Comparison of ENCODE assay signal across 9 cellular contexts in genomic region chr3:73623996-73624362, GRCh38. TPM values are rescaled to one million over a fixed set of nuclear protein-coding genes. Genes with fewer than 3 reads are reported as not detected.
A peak's percentile ranks its signal among the peaks of the same experiment; 100 is the strongest.
DNase-seq lines count a peak whose midpoint lies in the region; ATAC-seq and TF ChIP-seq lines count a peak whose summit lies in the region.
"Had no signal": no experiment of that assay in that cellular context is flagged by ENCODE, and none has a peak within 500 bp of the region (broad histone marks: within the 10 kb centered on the region; RNA-seq: fewer than 3 reads in every experiment).

No MANE protein-coding gene starts in this region.

- H3K27me3 Mint-ChIP-seq in progenitor cell of endocrine pancreas = peaks cover 23% of the 10 kb centered on the region

- TF ChIP-seq CTCF in progenitor cell of endocrine pancreas (IDR thresholded peaks at IDR 0.05; ENCODE audit: unreplicated experiment) = peak; percentile 30

- no peaks in the 10 kb centered on the region for H3K9me3 Mint-ChIP-seq in progenitor cell of endocrine pancreas (ENCODE audit: low read depth)
- H3K9me3 Mint-ChIP-seq: activated B cell treated with CpG ODN at 0.5 μM for 24 hours had no signal

- H3K4me3 Mint-ChIP-seq in progenitor cell of endocrine pancreas (ENCODE audit: low read depth) = peak overlapping the region; percentile 78
- H3K4me3 Mint-ChIP-seq: activated B cell treated with CpG ODN at 0.5 μM for 24 hours had no signal

- ATAC-seq in Right ventricle myocardium superior (ENCODE audit: poor library complexity) = peak; percentile 34

- H3K27ac Mint-ChIP-seq in progenitor cell of endocrine pancreas = no peak overlapping the region
- H3K27ac Mint-ChIP-seq: activated B cell treated with CpG ODN at 0.5 μM for 24 hours had no signal

- intact Hi-C loops in Right ventricle myocardium superior (cut with DNase I) = loop anchor here (5.0 to 10.0 kb wide), 2 partner anchors 102 to 221 kb away; no protein-coding TSS in a partner anchor

- peak; percentile 72 for DNase-seq in DMS53 (lab: John Stamatoyannopoulos, UW)
- DNase-seq in SHP77 (lab: John Stamatoyannopoulos, UW) = peak; percentile 64 to 66
- DNase-seq in Right ventricle myocardium superior = peak; percentile 70
- DNase-seq in progenitor cell of endocrine pancreas (ENCODE audit: low spot score, unreplicated experiment) = peak; percentile 36
- DNase-seq in occipital lobe (lab: John Stamatoyannopoulos, UW) = no peak
- no peak for DNase-seq in activated effector memory CD4-positive, alpha-beta T cell treated with Interleukin-2 at 50 U/mL for 16 hours
- no peak for DNase-seq in HUDEP-2 (lab: John Stamatoyannopoulos, UW; ENCODE audit: unreplicated experiment in 76 of 76)
- no peak for DNase-seq in NCI-H1694 (lab: John Stamatoyannopoulos, UW)
- DNase-seq: activated B cell treated with CpG ODN at 0.5 μM for 24 hours had no signal

- H3K36me3 Mint-ChIP-seq in progenitor cell of endocrine pancreas (ENCODE audit: insufficient read depth) = no peaks in the 10 kb centered on the region

- H3K4me1 Mint-ChIP-seq in progenitor cell of endocrine pancreas (ENCODE audit: low read depth) = peaks cover 25% of the 10 kb centered on the region
- H3K4me1 Mint-ChIP-seq: activated B cell treated with CpG ODN at 0.5 μM for 24 hours had no signal

RNA-seq across cellular contexts. Expression of gene PDZRN3, which starts 0.8 kb away (rescaled TPM):
- total RNA-seq in Right ventricle myocardium superior = 130 TPM
- total RNA-seq in progenitor cell of endocrine pancreas = 28.7 and 31.0 TPM in 2 replicates
- 59.3 TPM for total RNA-seq in occipital lobe
- total RNA-seq: activated B cell treated with CpG ODN at 0.5 μM for 24 hours had no signal

Comparison
In these comparisons a context has a peak if more than half of its experiments do, and no peak if none do; other contexts are left out.
1. DNase-seq: peak in DMS53 (single experiment), SHP77 (2 of 2), Right ventricle myocardium superior (single experiment) and progenitor cell of endocrine pancreas (single experiment); none in occipital lobe (single experiment), activated effector memory CD4-positive, alpha-beta T cell treated with Interleukin-2 at 50 U/mL for 16 hours (single experiment), HUDEP-2 (0 of 76) and NCI-H1694 (single experiment).